In genomic region chr11:10076458-10077141, GRCh38 we compare ENCODE assay signal across 8 cellular contexts.
DNase-seq lines count a peak whose midpoint lies in the region; ATAC-seq and TF ChIP-seq lines count a peak whose summit lies in the region.

No MANE protein-coding gene starts in this region.

- H3K4me1 ChIP-seq in heart right ventricle: peaks cover 0 to 12% (median 8%) of the 10 kb centered on the region in 9 donors

- H3K36me3 ChIP-seq in heart right ventricle: no peaks in the 10 kb centered on the region

- H3K9me3 ChIP-seq in heart right ventricle: peaks cover 0 to 45% (median 20%) of the 10 kb centered on the region in 11 donors

- TF ChIP-seq CTCF in LNCAP (IDR thresholded peaks at IDR 0.05): peak; percentile 81
- peak in 8 of 9 donors; percentile 16 to 69 (median 44) for TF ChIP-seq CTCF in heart right ventricle (IDR thresholded peaks at IDR 0.05)
- TF ChIP-seq CTCF in coronary artery (IDR thresholded peaks at IDR 0.05): no peak

- ATAC-seq in GM19328 (IDR thresholded peaks at IDR 0.05; ENCODE audit: unreplicated experiment) (peak; percentile 67), heart right ventricle (peak; percentile 49 to 87 (median 75)), GM21825 (IDR thresholded peaks at IDR 0.05; ENCODE audit: unreplicated experiment) (no peak)

- no peak overlapping the region for H3K27ac ChIP-seq in heart right ventricle
- H3K27ac ChIP-seq in coronary artery: no peak overlapping the region

- DNase-seq in COLO668 (lab: John Stamatoyannopoulos, UW; ENCODE audit: unreplicated experiment) (peak; percentile 32), heart right ventricle (peak; percentile 54 to 58), coronary artery (ENCODE audit: low spot score) (no peak)
- DNase-seq in activated CD8-positive, alpha-beta memory T cell treated with anti-CD3 and anti-CD28 coated beads for 24 hours: peak; percentile 57
- peak; percentile 6 for DNase-seq in stimulated activated CD4-positive, alpha-beta T cell treated with anti-CD3 and anti-CD28 coated beads, Interleukin-4, amount 100 ng/mL, for 1 hour

- H3K4me3 ChIP-seq in heart right ventricle (no peak overlapping the region), coronary artery (no peak overlapping the region)

- WGBS in heart right ventricle, 2 donors: 38 to 49% methylated on average over 6 of the region's 6 CpGs

- intact Hi-C loops in heart right ventricle (cut with DNase I): no loop called here

- no peaks in the 10 kb centered on the region for H3K27me3 ChIP-seq in heart right ventricle
